Comparison of ENCODE assay signal across 8 cellular contexts in the genomic region with DNA sequence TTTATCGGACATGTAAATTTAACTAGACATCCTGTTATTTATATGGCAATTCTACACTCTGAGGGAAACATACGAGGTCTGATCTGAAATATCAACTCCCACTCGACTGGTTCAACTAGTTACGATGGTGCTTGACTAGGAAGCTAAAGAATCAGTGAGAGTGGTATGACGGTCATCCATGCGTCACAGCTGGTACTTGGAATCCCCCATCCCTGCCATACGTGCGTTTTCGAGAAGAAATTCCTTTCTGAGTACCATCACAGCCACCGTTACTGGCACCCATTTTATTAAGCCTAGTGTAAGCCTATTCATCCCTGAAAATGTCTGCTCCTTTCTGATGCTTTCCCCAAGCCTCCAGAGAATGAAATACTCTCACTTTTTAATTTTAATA. TPM values are rescaled to one million over a fixed set of nuclear protein-coding genes. Genes with fewer than 3 reads are reported as not detected.
DNase-seq lines count a peak whose midpoint lies in the region; ATAC-seq lines count a peak whose summit lies in the region.

No MANE protein-coding gene starts in this region.

- DNase-seq in DMS 273 (lab: John Stamatoyannopoulos, UW; ENCODE audit: unreplicated experiment) (peak; percentile 50), DMS 273 treated with DMSO at 0.1 percent for 48 hours (lab: John Stamatoyannopoulos, UW) (no peak), NCI-H524 (lab: John Stamatoyannopoulos, UW) (peak; percentile 27 to 65), germinal center (ENCODE audit: low spot score) (peak; percentile 9), renal cortical epithelial cell (ENCODE audit: low read depth) (peak; percentile 70)
- DNase-seq in activated T-helper 9 cell treated with anti-CD3 and anti-CD28 coated beads, Interleukin-2, amount 50 U/mL, for 16 hours (ENCODE audit: low read depth), result peak; percentile 14

- ATAC-seq in HG03175 (IDR thresholded peaks at IDR 0.05; ENCODE audit: unreplicated experiment) (no peak), GM21825 (IDR thresholded peaks at IDR 0.05; ENCODE audit: unreplicated experiment) (no peak)

RNA-seq across cellular contexts. Expression of a gene that starts 0.7 kb away (rescaled TPM):
- total RNA-seq in renal cortical epithelial cell, result 13.4 and 20.1 TPM in 2 replicates

RNA-seq across cellular contexts. Expression of a gene that starts 20.6 kb away (rescaled TPM):
- not detected in 2 replicates for total RNA-seq in renal cortical epithelial cell

RNA-seq across cellular contexts. Expression of a gene that starts 48.2 kb away (rescaled TPM):
- total RNA-seq in renal cortical epithelial cell, result 0.05 TPM in 1 of 2 replicates, not detected in the other
